In genomic region chr13:113537909-113538688, GRCh38 we compare ENCODE assay signal across 28 cellular contexts. TPM values are rescaled to one million over a fixed set of nuclear protein-coding genes. Genes with fewer than 3 reads are reported as not detected.
DNase-seq lines count a peak whose midpoint lies in the region; ATAC-seq and TF ChIP-seq lines count a peak whose summit lies in the region.
"Had no signal": no experiment of that assay in that cellular context is flagged by ENCODE, and none has a peak within 500 bp of the region (broad histone marks: within the 10 kb centered on the region; RNA-seq: fewer than 3 reads in every experiment).

No MANE protein-coding gene starts in this region.

- no peak overlapping the region for H3K27ac Mint-ChIP-seq in activated naive CD4-positive, alpha-beta T cell treated with anti-CD3 and anti-CD28 coated beads for 36 hours
- H3K27ac Mint-ChIP-seq: activated CD4-positive, alpha-beta memory T cell treated with anti-CD3 and anti-CD28 coated beads, Interleukin-2, amount 10 ng/mL, durations not matched to agents 7 days and 5 days; activated T-helper 1 cell treated with anti-CD3 and anti-CD28 coated beads, Interleukin-12 subunit alpha, Interleukin-12 subunit beta, Interleukin-2, Interleukin-4 antibody, amounts not matched to agents 30 ng/mL and 10 ng/mL and 1 ng/mL, durations not matched to agents 14 hours and 24 hours and 36 hours; B cell; T-helper 1 cell treated with Interleukin-12 subunit alpha and Interleukin-12 subunit beta and Interleukin-4 antibody, amounts not matched to agents 30 μg/mL and 1 μg/mL, for 36 hours had no signal

- peak; percentile 15 for DNase-seq in GM20000 (ENCODE audit: low spot score)
- DNase-seq in lower lobe of right lung, result peak; percentile 16
- peak; percentile 14 for DNase-seq in spleen
- no peak for DNase-seq in central memory CD4-positive, alpha-beta T cell
- no peak for DNase-seq in NCI-H2227 treated with DMSO at 0.1 percent for 48 hours (lab: John Stamatoyannopoulos, UW)
- DNase-seq in activated naive CD4-positive, alpha-beta T cell treated with anti-CD3 and anti-CD28 coated beads for 36 hours, result no peak
- DNase-seq in NCI-H82 (lab: John Stamatoyannopoulos, UW), result no peak
- DNase-seq: activated CD4-positive, alpha-beta memory T cell treated with anti-CD3 and anti-CD28 coated beads, Interleukin-2, amount 10 ng/mL, durations not matched to agents 7 days and 5 days; activated CD4-positive, alpha-beta T cell treated with anti-CD3 and anti-CD28 coated beads for 1 hour; activated CD8-positive, alpha-beta memory T cell treated with anti-CD3 and anti-CD28 coated beads, Interleukin-2, amount 50 U/mL, for 48 hours; activated naive CD4-positive, alpha-beta T cell treated with Interleukin-2 at 50 U/mL for 16 hours; dermis blood vessel endothelial cell; esophagus squamous epithelium; foreskin keratinocyte; IMR-90; mucosa of descending colon; natural killer cell; NCI-H146; stimulated activated naive B cell treated with anti-CD40 and anti-IgM and Interleukin-4, amounts not matched to agents 10 μg/mL and 1 μg/mL and 100 μg/mL, for 72 hours had no signal

- TF ChIP-seq POLR2A in spleen (IDR thresholded peaks at IDR 0.05), result no peak

- H3K9me3 ChIP-seq in lower lobe of right lung, result no peaks in the 10 kb centered on the region
- H3K9me3 ChIP-seq in spleen, result peaks cover 0 to 13% (median 1%) of the 10 kb centered on the region in 8 donors
- H3K9me3 ChIP-seq: esophagus squamous epithelium, mucosa of descending colon, uterus had no signal

- ATAC-seq in SK-N-SH treated with all-trans-retinoic acid at 6 μM for 48 hours (peak; percentile 53), lower lobe of right lung (no peak)
- ATAC-seq: foreskin keratinocyte; HCT116; mucosa of descending colon; natural killer cell; stimulated activated naive B cell treated with anti-CD40 and anti-IgM and Interleukin-4, amounts not matched to agents 10 μg/mL and 1 μg/mL and 100 μg/mL, for 72 hours had no signal

- H3K4me1 ChIP-seq in lower lobe of right lung (no peaks in the 10 kb centered on the region), spleen (no peaks in the 10 kb centered on the region)
- H3K4me1 ChIP-seq: uterus had no signal

- peaks cover 17% of the 10 kb centered on the region for H3K36me3 Mint-ChIP-seq in activated naive CD4-positive, alpha-beta T cell treated with anti-CD3 and anti-CD28 coated beads for 36 hours (ENCODE audit: low read depth)
- H3K36me3 Mint-ChIP-seq: natural killer cell had no signal

- no peak for TF ChIP-seq CTCF in GM20000 (IDR thresholded peaks at IDR 0.05; ENCODE audit: extremely low read depth, missing control alignments)
- TF ChIP-seq CTCF in lower lobe of right lung (IDR thresholded peaks at IDR 0.05), result no peak
- no peak for TF ChIP-seq CTCF in spleen (IDR thresholded peaks at IDR 0.05 in 8 of 11, conservative IDR thresholded peaks at IDR 0.05 in 3 of 11)

- H3K27me3 ChIP-seq in lower lobe of right lung (ENCODE audit: low read depth) (no peaks in the 10 kb centered on the region), spleen (replicated peaks in 1 of 7) (no peaks in the 10 kb centered on the region)
- H3K27me3 ChIP-seq: esophagus squamous epithelium, foreskin keratinocyte, uterus had no signal

- H3K4me3 ChIP-seq in lower lobe of right lung, result no peak overlapping the region
- no peak overlapping the region for H3K4me3 ChIP-seq in spleen
- H3K4me3 ChIP-seq: esophagus squamous epithelium, mucosa of descending colon, SK-N-MC, uterus had no signal

- H3K9me3 Mint-ChIP-seq in activated naive CD4-positive, alpha-beta T cell treated with anti-CD3 and anti-CD28 coated beads for 36 hours, result peaks cover 5% of the 10 kb centered on the region
- H3K9me3 Mint-ChIP-seq: central memory CD8-positive, alpha-beta T cell had no signal

- H3K27ac ChIP-seq in lower lobe of right lung, result no peak overlapping the region
- no peak overlapping the region for H3K27ac ChIP-seq in spleen
- H3K27ac ChIP-seq: esophagus squamous epithelium, foreskin keratinocyte, RWPE1, SK-N-MC, uterus had no signal

- 93 to 96% (median 95%) methylated on average over 21 of the region's 21 CpGs for WGBS in spleen, 5 donors

- CTCF ChIA-PET in activated naive CD4-positive, alpha-beta T cell treated with anti-CD3 and anti-CD28 coated beads for 36 hours (lab: Charles Lee), result interaction anchor here (0.7 kb wide), 1 partner anchor 23 kb away, joined by 3 read pairs; no protein-coding TSS in a partner anchor

- no peaks in the 10 kb centered on the region for H3K4me1 Mint-ChIP-seq in activated naive CD4-positive, alpha-beta T cell treated with anti-CD3 and anti-CD28 coated beads for 36 hours (ENCODE audit: low read depth)
- H3K4me1 Mint-ChIP-seq: activated CD4-positive, alpha-beta memory T cell treated with anti-CD3 and anti-CD28 coated beads, Interleukin-2, amount 10 ng/mL, durations not matched to agents 7 days and 5 days; B cell; central memory CD8-positive, alpha-beta T cell; natural killer cell; stimulated activated naive B cell treated with anti-CD40 and anti-IgM and Interleukin-4, amounts not matched to agents 10 μg/mL and 1 μg/mL and 100 μg/mL, for 72 hours had no signal

- H3K4me3 Mint-ChIP-seq in activated naive CD4-positive, alpha-beta T cell treated with anti-CD3 and anti-CD28 coated beads for 36 hours, result no peak overlapping the region
- H3K4me3 Mint-ChIP-seq: activated CD4-positive, alpha-beta memory T cell treated with anti-CD3 and anti-CD28 coated beads, Interleukin-2, amount 10 ng/mL, durations not matched to agents 7 days and 5 days; activated T-helper 1 cell treated with anti-CD3 and anti-CD28 coated beads, Interleukin-12 subunit alpha, Interleukin-12 subunit beta, Interleukin-2, Interleukin-4 antibody, amounts not matched to agents 30 ng/mL and 10 ng/mL and 1 ng/mL, durations not matched to agents 14 hours and 24 hours and 36 hours; B cell; central memory CD8-positive, alpha-beta T cell; natural killer cell; T-helper 1 cell treated with Interleukin-12 subunit alpha and Interleukin-12 subunit beta and Interleukin-4 antibody, amounts not matched to agents 30 μg/mL and 1 μg/mL, for 36 hours had no signal

- intact Hi-C loops in lower lobe of right lung (cut with DNase I), result no loop called here
- intact Hi-C loops in spleen (cut with DNase I; ENCODE audit: low total_unique reads), result no loop called here
- intact Hi-C loops in activated naive CD4-positive, alpha-beta T cell treated with anti-CD3 and anti-CD28 coated beads for 36 hours (cut with micrococcal nuclease), result no loop called here

- H3K36me3 ChIP-seq in lower lobe of right lung, result peaks cover 44% of the 10 kb centered on the region
- H3K36me3 ChIP-seq in spleen, result peaks cover 0 to 92% (median 22%) of the 10 kb centered on the region in 6 donors
- H3K36me3 ChIP-seq: uterus had no signal

- H3K27me3 Mint-ChIP-seq in activated naive CD4-positive, alpha-beta T cell treated with anti-CD3 and anti-CD28 coated beads for 36 hours (ENCODE audit: low read depth), result no peaks in the 10 kb centered on the region
- H3K27me3 Mint-ChIP-seq: activated CD4-positive, alpha-beta memory T cell treated with anti-CD3 and anti-CD28 coated beads, Interleukin-2, amount 10 ng/mL, durations not matched to agents 7 days and 5 days; B cell; central memory CD8-positive, alpha-beta T cell; stimulated activated naive B cell treated with anti-CD40 and anti-IgM and Interleukin-4, amounts not matched to agents 10 μg/mL and 1 μg/mL and 100 μg/mL, for 72 hours had no signal

TF ChIP-seq in SK-N-SH treated with all-trans-retinoic acid at 6 μM for 48 hours, 23 proteins besides CTCF, POLR2A, EP300 and RAD21 (continues in another document):
- no peak for TF ChIP-seq ZFP30 (CRISPR knock-in tag; IDR thresholded peaks at IDR 0.05)
- no peak for TF ChIP-seq OSR1 (CRISPR knock-in tag; IDR thresholded peaks at IDR 0.05)
- no peak for TF ChIP-seq SNAI2 (CRISPR knock-in tag; IDR thresholded peaks at IDR 0.05)
- no peak for TF ChIP-seq ZFP3 (CRISPR knock-in tag; IDR thresholded peaks at IDR 0.05)
- TF ChIP-seq, protein P1, sequence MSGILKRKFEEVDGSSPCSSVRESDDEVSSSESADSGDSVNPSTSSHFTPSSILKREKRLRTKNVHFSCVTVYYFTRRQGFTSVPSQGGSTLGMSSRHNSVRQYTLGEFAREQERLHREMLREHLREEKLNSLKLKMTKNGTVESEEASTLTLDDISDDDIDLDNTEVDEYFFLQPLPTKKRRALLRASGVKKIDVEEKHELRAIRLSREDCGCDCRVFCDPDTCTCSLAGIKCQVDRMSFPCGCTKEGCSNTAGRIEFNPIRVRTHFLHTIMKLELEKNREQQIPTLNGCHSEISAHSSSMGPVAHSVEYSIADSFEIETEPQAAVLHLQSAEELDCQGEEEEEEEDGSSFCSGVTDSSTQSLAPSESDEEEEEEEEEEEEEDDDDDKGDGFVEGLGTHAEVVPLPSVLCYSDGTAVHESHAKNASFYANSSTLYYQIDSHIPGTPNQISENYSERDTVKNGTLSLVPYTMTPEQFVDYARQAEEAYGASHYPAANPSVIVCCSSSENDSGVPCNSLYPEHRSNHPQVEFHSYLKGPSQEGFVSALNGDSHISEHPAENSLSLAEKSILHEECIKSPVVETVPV (CRISPR knock-in tag; IDR thresholded peaks at IDR 0.05), result no peak
- TF ChIP-seq ISL1 (CRISPR knock-in tag; IDR thresholded peaks at IDR 0.05), result no peak
- no peak for TF ChIP-seq ESRRG (CRISPR knock-in tag; IDR thresholded peaks at IDR 0.05)
- TF ChIP-seq POU6F1 (CRISPR knock-in tag; IDR thresholded peaks at IDR 0.05; ENCODE audit: borderline replicate concordance, low read depth), result no peak

RNA-seq across cellular contexts. Expression of gene TFDP1, which starts 46.5 kb away (rescaled TPM):
- total RNA-seq in lower lobe of right lung (47.0 TPM), spleen (10 to 100 TPM; 47.5 to 91.7 (median 59.4) TPM)
- 10 to 100 TPM; 21.7 to 42.4 (median 40.1) TPM for polyA plus RNA-seq in spleen
- 100 to 1,000 TPM; 157 to 161 TPM for total RNA-seq in activated naive CD4-positive, alpha-beta T cell treated with anti-CD3 and anti-CD28 coated beads for 36 hours

RNA-seq across cellular contexts. Expression of gene DCUN1D2, which starts 47.6 kb away (rescaled TPM):
- total RNA-seq in lower lobe of right lung, result 16.8 TPM
- total RNA-seq in spleen, result 10 to 100 TPM; 22.7 to 33.1 (median 26.3) TPM
- 10 to 100 TPM in 2 of 3 donors, 1 to 10 TPM in 1; 6.3 to 12.7 (median 11.1) TPM for polyA plus RNA-seq in spleen
- total RNA-seq in activated naive CD4-positive, alpha-beta T cell treated with anti-CD3 and anti-CD28 coated beads for 36 hours, result 10 to 100 TPM; 14.3 to 14.7 TPM

Comparison
In these comparisons a context has a peak if more than half of its experiments do, and no peak if none do; other contexts are left out.
1. DNase-seq: peak in GM20000 (single experiment), lower lobe of right lung (single experiment) and spleen (single experiment); none in central memory CD4-positive, alpha-beta T cell (single experiment), NCI-H2227 treated with DMSO at 0.1 percent for 48 hours (single experiment), activated naive CD4-positive, alpha-beta T cell treated with anti-CD3 and anti-CD28 coated beads for 36 hours (single experiment) and NCI-H82 (single experiment).